In genomic region chr11:13140028-13140870, GRCh38 we compare ENCODE assay signal across 9 cellular contexts.
DNase-seq lines count a peak whose midpoint lies in the region; ATAC-seq and TF ChIP-seq lines count a peak whose summit lies in the region.
"Had no signal": no experiment of that assay in that cellular context is flagged by ENCODE, and none has a peak within 500 bp of the region (broad histone marks: within the 10 kb centered on the region; RNA-seq: fewer than 3 reads in every experiment).

No MANE protein-coding gene starts in this region.

- no peak overlapping the region for H3K4me3 ChIP-seq in body of pancreas

- no peaks in the 10 kb centered on the region for H3K27me3 ChIP-seq in body of pancreas

- DNase-seq in stimulated activated naive CD8-positive, alpha-beta T cell treated with anti-CD3 and anti-CD28 coated beads, Interleukin-15, Interleukin-2, amounts not matched to agents 100 U/mL and 50 U/mL, for 24 hours, result no peak
- DNase-seq in stimulated activated naive CD8-positive, alpha-beta T cell treated with anti-CD3 and anti-CD28 coated beads, Interleukin-15, amount 100 ng/mL, for 72 hours, result no peak
- DNase-seq in body of pancreas, result peak; percentile 72 to 91 (median 88)
- peak; percentile 8 for DNase-seq in stimulated activated naive B cell treated with anti-CD40 and anti-IgM and Interleukin-4, amounts not matched to agents 10 μg/mL and 1 μg/mL and 100 μg/mL, for 72 hours
- no peak for DNase-seq in NCI-H446 treated with DMSO at 0.1 percent for 48 hours (lab: John Stamatoyannopoulos, UW)
- DNase-seq in activated T-cell treated with anti-CD3 and anti-CD28 coated beads, Interleukin-2, amount 50 U/mL, for 4 hours, result no peak
- DNase-seq in naive thymus-derived CD8-positive, alpha-beta T cell, result no peak
- DNase-seq: CD4-positive, CD25-positive, alpha-beta regulatory T cell had no signal

- peak overlapping the region; percentile 69 to 80 (median 72) for H3K27ac ChIP-seq in body of pancreas

- intact Hi-C loops in body of pancreas (cut with DNase I), result no loop called here

- no peaks in the 10 kb centered on the region for H3K9me3 ChIP-seq in body of pancreas

- no peak overlapping the region for H3K4me3 Mint-ChIP-seq in stimulated activated naive CD8-positive, alpha-beta T cell treated with anti-CD3 and anti-CD28 coated beads, Interleukin-15, amount 100 ng/mL, for 72 hours
- H3K4me3 Mint-ChIP-seq in stimulated activated naive B cell treated with anti-CD40 and anti-IgM and Interleukin-4, amounts not matched to agents 10 μg/mL and 1 μg/mL and 100 μg/mL, for 72 hours, result no peak overlapping the region
- H3K4me3 Mint-ChIP-seq in activated T-cell treated with anti-CD3 and anti-CD28 coated beads, Interleukin-2, amount 50 U/mL, for 4 hours, result no peak overlapping the region
- H3K4me3 Mint-ChIP-seq in naive thymus-derived CD8-positive, alpha-beta T cell, result no peak overlapping the region
- H3K4me3 Mint-ChIP-seq: CD4-positive, CD25-positive, alpha-beta regulatory T cell had no signal

- no peaks in the 10 kb centered on the region for H3K4me1 Mint-ChIP-seq in stimulated activated naive CD8-positive, alpha-beta T cell treated with anti-CD3 and anti-CD28 coated beads, Interleukin-15, amount 100 ng/mL, for 72 hours
- peaks cover 4 to 13% of the 10 kb centered on the region in 2 donors for H3K4me1 Mint-ChIP-seq in stimulated activated naive B cell treated with anti-CD40 and anti-IgM and Interleukin-4, amounts not matched to agents 10 μg/mL and 1 μg/mL and 100 μg/mL, for 72 hours
- no peaks in the 10 kb centered on the region for H3K4me1 Mint-ChIP-seq in activated T-cell treated with anti-CD3 and anti-CD28 coated beads, Interleukin-2, amount 50 U/mL, for 4 hours (ENCODE audit: low read depth)
- H3K4me1 Mint-ChIP-seq in naive thymus-derived CD8-positive, alpha-beta T cell, result no peaks in the 10 kb centered on the region
- H3K4me1 Mint-ChIP-seq: CD4-positive, CD25-positive, alpha-beta regulatory T cell had no signal

- H3K36me3 Mint-ChIP-seq in stimulated activated naive B cell treated with anti-CD40 and anti-IgM and Interleukin-4, amounts not matched to agents 10 μg/mL and 1 μg/mL and 100 μg/mL, for 72 hours, result no peaks in the 10 kb centered on the region
- no peaks in the 10 kb centered on the region for H3K36me3 Mint-ChIP-seq in activated T-cell treated with anti-CD3 and anti-CD28 coated beads, Interleukin-2, amount 50 U/mL, for 4 hours (ENCODE audit: insufficient read depth)
- H3K36me3 Mint-ChIP-seq in naive thymus-derived CD8-positive, alpha-beta T cell, result peaks cover 0 to 7% (median 0%) of the 10 kb centered on the region in 3 donors
- H3K36me3 Mint-ChIP-seq: CD4-positive, CD25-positive, alpha-beta regulatory T cell had no signal

- H3K36me3 ChIP-seq in body of pancreas (replicated peaks in 1 of 2; ENCODE audit: insufficient read depth in 1 of 2, low read depth in 2 of 2), result no peaks in the 10 kb centered on the region

- H3K27ac Mint-ChIP-seq in stimulated activated naive CD8-positive, alpha-beta T cell treated with anti-CD3 and anti-CD28 coated beads, Interleukin-15, amount 100 ng/mL, for 72 hours, result no peak overlapping the region
- no peak overlapping the region for H3K27ac Mint-ChIP-seq in stimulated activated naive B cell treated with anti-CD40 and anti-IgM and Interleukin-4, amounts not matched to agents 10 μg/mL and 1 μg/mL and 100 μg/mL, for 72 hours
- H3K27ac Mint-ChIP-seq in naive thymus-derived CD8-positive, alpha-beta T cell, result no peak overlapping the region
- H3K27ac Mint-ChIP-seq: CD4-positive, CD25-positive, alpha-beta regulatory T cell had no signal

- no peak for TF ChIP-seq CTCF in body of pancreas (IDR thresholded peaks at IDR 0.05)

- POLR2A ChIA-PET in naive thymus-derived CD8-positive, alpha-beta T cell (lab: Charles Lee), result no interaction called here

- peak; percentile 23 for ATAC-seq in stimulated activated naive CD8-positive, alpha-beta T cell treated with anti-CD3 and anti-CD28 coated beads, Interleukin-15, Interleukin-2, amounts not matched to agents 100 U/mL and 50 U/mL, for 24 hours
- ATAC-seq in stimulated activated naive CD8-positive, alpha-beta T cell treated with anti-CD3 and anti-CD28 coated beads, Interleukin-15, amount 100 ng/mL, for 72 hours, result no peak
- ATAC-seq in HG03469 (IDR thresholded peaks at IDR 0.05; ENCODE audit: unreplicated experiment), result peak; percentile 67
- ATAC-seq in body of pancreas, result peak; percentile 99
- ATAC-seq in stimulated activated naive B cell treated with anti-CD40 and anti-IgM and Interleukin-4, amounts not matched to agents 10 μg/mL and 1 μg/mL and 100 μg/mL, for 72 hours (replicated peaks), result peak; percentile 64 to 69
- no peak for ATAC-seq in activated T-cell treated with anti-CD3 and anti-CD28 coated beads, Interleukin-2, amount 50 U/mL, for 4 hours
- no peak for ATAC-seq in naive thymus-derived CD8-positive, alpha-beta T cell

- peaks cover 0 to 5% of the 10 kb centered on the region in 2 donors for H3K9me3 Mint-ChIP-seq in stimulated activated naive CD8-positive, alpha-beta T cell treated with anti-CD3 and anti-CD28 coated beads, Interleukin-15, amount 100 ng/mL, for 72 hours
- peaks cover 2 to 3% of the 10 kb centered on the region in 2 donors for H3K9me3 Mint-ChIP-seq in stimulated activated naive B cell treated with anti-CD40 and anti-IgM and Interleukin-4, amounts not matched to agents 10 μg/mL and 1 μg/mL and 100 μg/mL, for 72 hours
- no peaks in the 10 kb centered on the region for H3K9me3 Mint-ChIP-seq in activated T-cell treated with anti-CD3 and anti-CD28 coated beads, Interleukin-2, amount 50 U/mL, for 4 hours
- H3K9me3 Mint-ChIP-seq in naive thymus-derived CD8-positive, alpha-beta T cell, result peaks cover 0 to 7% (median 2%) of the 10 kb centered on the region in 9 donors

- H3K4me1 ChIP-seq in body of pancreas, result peaks cover 22% of the 10 kb centered on the region

- peaks cover 38% of the 10 kb centered on the region for H3K27me3 Mint-ChIP-seq in stimulated activated naive CD8-positive, alpha-beta T cell treated with anti-CD3 and anti-CD28 coated beads, Interleukin-15, amount 100 ng/mL, for 72 hours
- peaks cover 5 to 22% of the 10 kb centered on the region in 2 donors for H3K27me3 Mint-ChIP-seq in stimulated activated naive B cell treated with anti-CD40 and anti-IgM and Interleukin-4, amounts not matched to agents 10 μg/mL and 1 μg/mL and 100 μg/mL, for 72 hours
- H3K27me3 Mint-ChIP-seq in activated T-cell treated with anti-CD3 and anti-CD28 coated beads, Interleukin-2, amount 50 U/mL, for 4 hours (ENCODE audit: low read depth), result peaks cover 21% of the 10 kb centered on the region
- H3K27me3 Mint-ChIP-seq in naive thymus-derived CD8-positive, alpha-beta T cell, result peaks cover 20 to 60% (median 32%) of the 10 kb centered on the region in 5 donors

- TF ChIP-seq POLR2A in body of pancreas (IDR thresholded peaks at IDR 0.05), result no peak

- WGBS in body of pancreas, 2 donors, result 30 to 33% methylated on average over 7 of the region's 7 CpGs

Comparison
In these comparisons a context has a peak if more than half of its experiments do, and no peak if none do; other contexts are left out.
1. ATAC-seq: peak in stimulated activated naive CD8-positive, alpha-beta T cell treated with anti-CD3 and anti-CD28 coated beads, Interleukin-15, Interleukin-2, amounts not matched to agents 100 U/mL and 50 U/mL, for 24 hours (single experiment), HG03469 (single experiment), body of pancreas (single experiment) and stimulated activated naive B cell treated with anti-CD40 and anti-IgM and Interleukin-4, amounts not matched to agents 10 μg/mL and 1 μg/mL and 100 μg/mL, for 72 hours (2 of 2); none in stimulated activated naive CD8-positive, alpha-beta T cell treated with anti-CD3 and anti-CD28 coated beads, Interleukin-15, amount 100 ng/mL, for 72 hours (single experiment), activated T-cell treated with anti-CD3 and anti-CD28 coated beads, Interleukin-2, amount 50 U/mL, for 4 hours (0 of 2) and naive thymus-derived CD8-positive, alpha-beta T cell (0 of 2).
2. DNase-seq: peak in body of pancreas (4 of 4) and stimulated activated naive B cell treated with anti-CD40 and anti-IgM and Interleukin-4, amounts not matched to agents 10 μg/mL and 1 μg/mL and 100 μg/mL, for 72 hours (single experiment); none in stimulated activated naive CD8-positive, alpha-beta T cell treated with anti-CD3 and anti-CD28 coated beads, Interleukin-15, Interleukin-2, amounts not matched to agents 100 U/mL and 50 U/mL, for 24 hours (single experiment), stimulated activated naive CD8-positive, alpha-beta T cell treated with anti-CD3 and anti-CD28 coated beads, Interleukin-15, amount 100 ng/mL, for 72 hours (0 of 2), NCI-H446 treated with DMSO at 0.1 percent for 48 hours (single experiment), activated T-cell treated with anti-CD3 and anti-CD28 coated beads, Interleukin-2, amount 50 U/mL, for 4 hours (single experiment) and naive thymus-derived CD8-positive, alpha-beta T cell (0 of 10).